In genomic region chr10:24307696-24308476, GRCh38 we compare ENCODE assay signal across 22 cellular contexts.
DNase-seq lines count a peak whose midpoint lies in the region; ATAC-seq, FAIRE-seq and TF ChIP-seq lines count a peak whose summit lies in the region.
"Had no signal": no experiment of that assay in that cellular context is flagged by ENCODE, and none has a peak within 500 bp of the region (broad histone marks: within the 10 kb centered on the region; RNA-seq: fewer than 3 reads in every experiment).

No MANE protein-coding gene starts in this region.

- H3K27me3 ChIP-seq in astrocyte (ENCODE audit: insufficient read depth, low read length) = no peaks in the 10 kb centered on the region
- H3K27me3 ChIP-seq in mesendoderm (ENCODE audit: insufficient read depth, low read length, poor library complexity) = peaks cover 2% of the 10 kb centered on the region
- no peaks in the 10 kb centered on the region for H3K27me3 ChIP-seq in sigmoid colon
- H3K27me3 ChIP-seq: brain microvascular endothelial cell, left lung, right lobe of liver had no signal

- peaks cover 3% of the 10 kb centered on the region for H3K36me3 Mint-ChIP-seq in astrocyte (ENCODE audit: low read depth, unreplicated experiment)
- H3K36me3 Mint-ChIP-seq: activated naive CD4-positive, alpha-beta T cell treated with anti-CD3 and anti-CD28 coated beads, Interleukin-2, amount 50 U/mL, for 72 hours; CD4-positive, alpha-beta memory T cell had no signal

- H3K23ac ChIP-seq in mesendoderm (ENCODE audit: low read length) = no peak overlapping the region

- no peak overlapping the region for H4K5ac ChIP-seq in mesendoderm (ENCODE audit: low read length)

- H3K36me3 ChIP-seq in astrocyte (ENCODE audit: insufficient read depth, low read length) (no peaks in the 10 kb centered on the region), mesendoderm (ENCODE audit: control insufficient read depth, insufficient read depth, low read length) (no peaks in the 10 kb centered on the region), sigmoid colon (no peaks in the 10 kb centered on the region)
- H3K36me3 ChIP-seq: brain microvascular endothelial cell, left lung, right lobe of liver had no signal

- H3K18ac ChIP-seq in mesendoderm (ENCODE audit: low read length) = no peak overlapping the region

- no peak overlapping the region for H3K4me3 Mint-ChIP-seq in astrocyte (ENCODE audit: unreplicated experiment)
- H3K4me3 Mint-ChIP-seq: activated T-helper 1 cell treated with anti-CD3 and anti-CD28 coated beads, Interleukin-12 subunit alpha, Interleukin-12 subunit beta, Interleukin-2, Interleukin-4 antibody, amounts not matched to agents 30 ng/mL and 10 ng/mL and 1 ng/mL, durations not matched to agents 14 hours and 24 hours and 36 hours; CD4-positive, alpha-beta memory T cell; dendritic cell treated with granulocyte-macrophage colony-stimulating factor and Interleukin-4, amounts not matched to agents 40 ng/mL and 50 ng/mL, for 4 days had no signal

- H4K8ac ChIP-seq in mesendoderm (ENCODE audit: low read depth, low read length) = no peak overlapping the region

- H2AK5ac ChIP-seq in mesendoderm (ENCODE audit: low read length) = no peak overlapping the region

- DNase-seq in astrocyte (ENCODE audit: low read depth) = peak; percentile 63
- DNase-seq in fibroblast of the aortic adventitia (ENCODE audit: low read depth) = peak; percentile 61
- DNase-seq in mesendoderm = peak; percentile 23
- no peak for DNase-seq in sigmoid colon
- DNase-seq in activated CD4-positive, alpha-beta T cell treated with anti-CD3 and anti-CD28 coated beads, Interleukin-2, amount 50 U/mL, for 1 hour = no peak
- DNase-seq in NCI-H510A treated with DMSO at 0.1 percent for 48 hours (lab: John Stamatoyannopoulos, UW) = no peak
- DNase-seq: brain microvascular endothelial cell; CD4-positive, alpha-beta memory T cell; DMS153; GF-D8; left lung; NCI-H1092; NCI-H2081; NCI-H524; right lobe of liver had no signal

- no peak overlapping the region for H3K4me3 ChIP-seq in astrocyte (ENCODE audit: insufficient read depth, low read depth, low read length)
- no peak overlapping the region for H3K4me3 ChIP-seq in fibroblast of the aortic adventitia (ENCODE audit: low read depth, low read length)
- no peak overlapping the region for H3K4me3 ChIP-seq in mesendoderm (ENCODE audit: low read length)
- no peak overlapping the region for H3K4me3 ChIP-seq in sigmoid colon
- H3K4me3 ChIP-seq: left lung, right lobe of liver had no signal

- no peak overlapping the region for H2BK5ac ChIP-seq in mesendoderm (ENCODE audit: low read length)

- no peak overlapping the region for H3K56ac ChIP-seq in mesendoderm (ENCODE audit: low read length)

- WGBS in mesendoderm (ENCODE audit: extremely low coverage, insufficient coverage, low lambda C conversion rate) = no CpG with 5 or more reads among the region's 11 CpGs
- WGBS in sigmoid colon, 2 donors = 67 to 79% methylated on average over 11 of the region's 11 CpGs

- H3K4me2 ChIP-seq in astrocyte (ENCODE audit: low read length) (peak overlapping the region; percentile 17), mesendoderm (ENCODE audit: low read length) (no peak overlapping the region)

- no peak for TF ChIP-seq EP300 in sigmoid colon (IDR thresholded peaks at IDR 0.05)

- TF ChIP-seq POLR2A in sigmoid colon (IDR thresholded peaks at IDR 0.05) = no peak

- FAIRE-seq in astrocyte (lab: Jason Lieb, UNC) = no peak
- FAIRE-seq: frontal cortex had no signal

- no peaks in the 10 kb centered on the region for H3K9me3 Mint-ChIP-seq in astrocyte (ENCODE audit: unreplicated experiment)
- H3K9me3 Mint-ChIP-seq: activated T-helper 1 cell treated with anti-CD3 and anti-CD28 coated beads, Interleukin-12 subunit alpha, Interleukin-12 subunit beta, Interleukin-2, Interleukin-4 antibody, amounts not matched to agents 30 ng/mL and 10 ng/mL and 1 ng/mL, durations not matched to agents 14 hours and 24 hours and 36 hours had no signal

- no peaks in the 10 kb centered on the region for H3K27me3 Mint-ChIP-seq in astrocyte (ENCODE audit: low read depth, unreplicated experiment)

- no peak for ATAC-seq in HG03442 (IDR thresholded peaks at IDR 0.05; ENCODE audit: unreplicated experiment)
- ATAC-seq: activated naive CD4-positive, alpha-beta T cell treated with anti-CD3 and anti-CD28 coated beads, Interleukin-2, amount 50 U/mL, for 72 hours; right lobe of liver had no signal

- no peak overlapping the region for H3K27ac Mint-ChIP-seq in astrocyte (ENCODE audit: unreplicated experiment)
- H3K27ac Mint-ChIP-seq: activated naive CD4-positive, alpha-beta T cell treated with anti-CD3 and anti-CD28 coated beads, Interleukin-2, amount 50 U/mL, for 72 hours; activated T-helper 1 cell treated with anti-CD3 and anti-CD28 coated beads, Interleukin-12 subunit alpha, Interleukin-12 subunit beta, Interleukin-2, Interleukin-4 antibody, amounts not matched to agents 30 ng/mL and 10 ng/mL and 1 ng/mL, durations not matched to agents 14 hours and 24 hours and 36 hours; CD4-positive, alpha-beta memory T cell; dendritic cell treated with granulocyte-macrophage colony-stimulating factor and Interleukin-4, amounts not matched to agents 40 ng/mL and 50 ng/mL, for 4 days had no signal

- TF ChIP-seq CTCF in astrocyte (IDR thresholded peaks at IDR 0.05; ENCODE audit: insufficient read depth, low read depth, low read length) (no peak), fibroblast of the aortic adventitia (IDR thresholded peaks at IDR 0.05; ENCODE audit: insufficient read depth, low read length) (no peak), sigmoid colon (IDR thresholded peaks at IDR 0.05) (no peak)

- H3K9ac ChIP-seq in astrocyte (ENCODE audit: low read length) = no peak overlapping the region
- H3K9ac ChIP-seq in mesendoderm (ENCODE audit: low read length) = no peak overlapping the region

- H2BK15ac ChIP-seq in mesendoderm (replicated peaks; ENCODE audit: low read depth) = no peak overlapping the region

- no peak overlapping the region for H2AFZ ChIP-seq in astrocyte (ENCODE audit: low read depth, low read length)

- no peaks in the 10 kb centered on the region for H3K9me3 ChIP-seq in astrocyte (ENCODE audit: insufficient read depth, low read depth, low read length)
- H3K9me3 ChIP-seq in sigmoid colon = no peaks in the 10 kb centered on the region
- H3K9me3 ChIP-seq: left lung, right lobe of liver had no signal

- H3K4me1 ChIP-seq in astrocyte (ENCODE audit: insufficient read depth, low read length) (peaks cover 22% of the 10 kb centered on the region), mesendoderm (ENCODE audit: control insufficient read depth, low read depth, low read length) (no peaks in the 10 kb centered on the region), sigmoid colon (peaks cover 0 to 8% (median 0%) of the 10 kb centered on the region in 4 donors)
- H3K4me1 ChIP-seq: left lung, right lobe of liver had no signal

- peaks cover 14% of the 10 kb centered on the region for H3K4me1 Mint-ChIP-seq in astrocyte (ENCODE audit: low read depth, unreplicated experiment)
- H3K4me1 Mint-ChIP-seq: CD4-positive, alpha-beta memory T cell had no signal

- no peak overlapping the region for H3K4ac ChIP-seq in mesendoderm (ENCODE audit: low read depth, low read length)

- no peaks in the 10 kb centered on the region for H3K79me1 ChIP-seq in mesendoderm (ENCODE audit: low read length)

- intact Hi-C loops in sigmoid colon (cut with DNase I) = no loop called here

- no peak overlapping the region for H2BK120ac ChIP-seq in mesendoderm (ENCODE audit: low read depth, low read length)

- H3K27ac ChIP-seq in astrocyte (ENCODE audit: low read depth, low read length) (no peak overlapping the region), mesendoderm (ENCODE audit: low read depth, low read length) (no peak overlapping the region), temporal lobe (ENCODE audit: low read depth, low read length) (peak overlapping the region; percentile 30), sigmoid colon (peak overlapping the region in 1 of 4 donors; percentile 0)
- H3K27ac ChIP-seq: brain microvascular endothelial cell, epithelial cell of prostate, left lung, right lobe of liver had no signal

- H3K79me2 ChIP-seq in astrocyte (ENCODE audit: insufficient read depth, low read length) = no peaks in the 10 kb centered on the region
- H3K79me2 ChIP-seq in mesendoderm (ENCODE audit: control insufficient read depth, insufficient read depth, low read length) = no peaks in the 10 kb centered on the region

- H4K20me1 ChIP-seq in astrocyte (ENCODE audit: insufficient read depth, low read length) = no peaks in the 10 kb centered on the region

Comparison
In these comparisons a context has a peak if more than half of its experiments do, and no peak if none do; other contexts are left out.
1. DNase-seq: peak in astrocyte (single experiment), fibroblast of the aortic adventitia (single experiment) and mesendoderm (single experiment); none in sigmoid colon (single experiment), activated CD4-positive, alpha-beta T cell treated with anti-CD3 and anti-CD28 coated beads, Interleukin-2, amount 50 U/mL, for 1 hour (single experiment) and NCI-H510A treated with DMSO at 0.1 percent for 48 hours (single experiment).